19 cellular contexts compared by ENCODE assay signal in genomic region chr2:99692785-99693184, GRCh38.
DNase-seq lines count a peak whose midpoint lies in the region; ATAC-seq, FAIRE-seq and TF ChIP-seq lines count a peak whose summit lies in the region.
"Had no signal": no experiment of that assay in that cellular context is flagged by ENCODE, and none has a peak within 500 bp of the region (broad histone marks: within the 10 kb centered on the region; RNA-seq: fewer than 3 reads in every experiment).

No MANE protein-coding gene starts in this region.

- H3K9ac ChIP-seq in SK-N-SH (no peak overlapping the region), H1 (replicated peaks in 1 of 4; ENCODE audit: extremely low read depth in 1 of 4, low read depth in 3 of 4, low read length in 3 of 4) (no peak overlapping the region)

- no peak overlapping the region for H2BK15ac ChIP-seq in H1 (ENCODE audit: low read length)

- peaks cover 14 to 57% of the 10 kb centered on the region in 2 donors for H3K36me3 Mint-ChIP-seq in stimulated activated naive B cell treated with anti-CD40 and anti-IgM and Interleukin-4, amounts not matched to agents 10 μg/mL and 1 μg/mL and 100 μg/mL, for 72 hours
- H3K36me3 Mint-ChIP-seq: activated naive CD8-positive, alpha-beta T cell treated with anti-CD3 and anti-CD28 coated beads, Interleukin-2, amount 10 ng/mL, durations not matched to agents 7 days and 5 days had no signal

- H3K56ac ChIP-seq in H1 (replicated peaks; ENCODE audit: insufficient read length, low read depth, low read length), result no peak overlapping the region

- no peak for DNase-seq in SK-N-SH
- DNase-seq in NCI-H146 treated with DMSO at 0.1 percent for 48 hours (lab: John Stamatoyannopoulos, UW; ENCODE audit: unreplicated experiment), result peak; percentile 7
- DNase-seq in H1 (ENCODE audit: low read depth in 1 of 2, low spot score in 2 of 2), result no peak
- DNase-seq in stimulated activated naive B cell treated with anti-CD40 and anti-IgM and Interleukin-4, amounts not matched to agents 10 μg/mL and 1 μg/mL and 100 μg/mL, for 72 hours, result no peak
- no peak for DNase-seq in EL
- no peak for DNase-seq in PC-9
- DNase-seq: activated CD4-positive, alpha-beta T cell treated with anti-CD3 and anti-CD28 coated beads, Interleukin-2, amount 10 ng/mL, durations not matched to agents 7 days and 5 days; activated naive CD8-positive, alpha-beta T cell treated with anti-CD3 and anti-CD28 coated beads, Interleukin-2, amount 10 ng/mL, durations not matched to agents 7 days and 5 days; activated T-cell treated with anti-CD3 and anti-CD28 coated beads, Interleukin-2, amount 50 U/mL, for 24 hours; central memory CD4-positive, alpha-beta T cell; mesenchymal stem cell; nucleus accumbens; small intestine; stimulated activated naive CD8-positive, alpha-beta T cell treated with anti-CD3 and anti-CD28 coated beads, Interleukin-15, amount 100 ng/mL, for 72 hours; T1000 had no signal

- H3K4ac ChIP-seq in H1 (replicated peaks; ENCODE audit: insufficient read length, low read depth, low read length), result no peak overlapping the region

- FAIRE-seq in H1 (lab: Jason Lieb, UNC), result no peak
- FAIRE-seq: small intestine, urothelium cell line had no signal

- H3K4me3 Mint-ChIP-seq in stimulated activated naive B cell treated with anti-CD40 and anti-IgM and Interleukin-4, amounts not matched to agents 10 μg/mL and 1 μg/mL and 100 μg/mL, for 72 hours, result no peak overlapping the region
- H3K4me3 Mint-ChIP-seq: activated CD4-positive, alpha-beta T cell treated with anti-CD3 and anti-CD28 coated beads, Interleukin-2, amount 10 ng/mL, durations not matched to agents 7 days and 5 days; activated naive CD8-positive, alpha-beta T cell treated with anti-CD3 and anti-CD28 coated beads, Interleukin-2, amount 10 ng/mL, durations not matched to agents 7 days and 5 days; activated T-cell treated with anti-CD3 and anti-CD28 coated beads, Interleukin-2, amount 50 U/mL, for 24 hours; stimulated activated naive CD8-positive, alpha-beta T cell treated with anti-CD3 and anti-CD28 coated beads, Interleukin-15, amount 100 ng/mL, for 72 hours had no signal

- no peak overlapping the region for H2AK5ac ChIP-seq in H1 (ENCODE audit: low read depth, low read length)

- no peak overlapping the region for H3K4me3 ChIP-seq in SK-N-SH (ENCODE audit: low read depth in 2 of 2, low read length in 1 of 2)
- H3K4me3 ChIP-seq in H1 (ENCODE audit: extremely low read depth in 1 of 4, insufficient read depth in 2 of 4, low read depth in 3 of 4, low read length in 4 of 4), result no peak overlapping the region
- no peak overlapping the region for H3K4me3 ChIP-seq in PC-9
- H3K4me3 ChIP-seq: gastroesophageal sphincter had no signal

- no peaks in the 10 kb centered on the region for H3K79me1 ChIP-seq in H1 (ENCODE audit: low read depth, low read length)

- H4K20me1 ChIP-seq in SK-N-SH (ENCODE audit: insufficient read depth) (no peaks in the 10 kb centered on the region), H1 (replicated peaks in 1 of 2; ENCODE audit: control insufficient read depth in 1 of 2, insufficient read depth in 2 of 2, low read length in 2 of 2) (no peaks in the 10 kb centered on the region), PC-9 (ENCODE audit: insufficient read depth) (no peaks in the 10 kb centered on the region)

- POLR2A ChIA-PET in SK-N-SH (lab: Yijun Ruan, JAX), result no interaction called here
- POLR2A ChIA-PET in H1 (lab: Charles Lee; ENCODE audit: partially characterized antibody), result no interaction called here
- POLR2A ChIA-PET in PC-9 (lab: Charles Lee; ENCODE audit: unreplicated experiment), result no interaction called here

- TF ChIP-seq POLR2A in H1 (IDR thresholded peaks at IDR 0.05; ENCODE audit: control extremely low read depth in 1 of 2, low read depth in 2 of 2, low read length in 2 of 2), result no peak

- no peak for ATAC-seq in SK-N-SH treated with all-trans-retinoic acid at 6 μM for 48 hours
- no peak for ATAC-seq in stimulated activated naive B cell treated with anti-CD40 and anti-IgM and Interleukin-4, amounts not matched to agents 10 μg/mL and 1 μg/mL and 100 μg/mL, for 72 hours (replicated peaks)
- no peak for ATAC-seq in GM18511 (IDR thresholded peaks at IDR 0.05; ENCODE audit: unreplicated experiment)
- ATAC-seq: stimulated activated naive CD8-positive, alpha-beta T cell treated with anti-CD3 and anti-CD28 coated beads, Interleukin-15, amount 100 ng/mL, for 72 hours had no signal

- intact Hi-C loops in PC-9 (cut with micrococcal nuclease; ENCODE audit: unreplicated experiment), result no loop called here

- CTCF ChIA-PET in SK-N-SH (lab: Yijun Ruan, JAX) (interaction anchor here (0.6 kb wide), 2 partner anchors 12 to 132 kb away, joined by 3 read pairs; no protein-coding TSS in a partner anchor), H1 (lab: Charles Lee; ENCODE audit: partially characterized antibody) (interaction anchor here (0.6 to 1.3 kb wide), 7 partner anchors 8 to 549 kb away, joined by 3 to 5 read pairs (median 3); no protein-coding TSS in a partner anchor), PC-9 (lab: Charles Lee) (no interaction called here)

- BruUV-seq in PC-9 (replicated peaks; lab: Mats Ljungman, UMichigan), result no TSS peak

- H2BK120ac ChIP-seq in H1 (replicated peaks; ENCODE audit: low read depth, low read length), result no peak overlapping the region

- H3K27ac Mint-ChIP-seq in stimulated activated naive B cell treated with anti-CD40 and anti-IgM and Interleukin-4, amounts not matched to agents 10 μg/mL and 1 μg/mL and 100 μg/mL, for 72 hours, result peak overlapping the region; percentile 14
- H3K27ac Mint-ChIP-seq: activated CD4-positive, alpha-beta T cell treated with anti-CD3 and anti-CD28 coated beads, Interleukin-2, amount 10 ng/mL, durations not matched to agents 7 days and 5 days; activated naive CD8-positive, alpha-beta T cell treated with anti-CD3 and anti-CD28 coated beads, Interleukin-2, amount 10 ng/mL, durations not matched to agents 7 days and 5 days; activated T-cell treated with anti-CD3 and anti-CD28 coated beads, Interleukin-2, amount 50 U/mL, for 24 hours; stimulated activated naive CD8-positive, alpha-beta T cell treated with anti-CD3 and anti-CD28 coated beads, Interleukin-15, amount 100 ng/mL, for 72 hours had no signal

- H3K4me1 Mint-ChIP-seq in stimulated activated naive B cell treated with anti-CD40 and anti-IgM and Interleukin-4, amounts not matched to agents 10 μg/mL and 1 μg/mL and 100 μg/mL, for 72 hours, result peaks cover 8 to 18% of the 10 kb centered on the region in 2 donors
- H3K4me1 Mint-ChIP-seq: activated CD4-positive, alpha-beta T cell treated with anti-CD3 and anti-CD28 coated beads, Interleukin-2, amount 10 ng/mL, durations not matched to agents 7 days and 5 days; activated naive CD8-positive, alpha-beta T cell treated with anti-CD3 and anti-CD28 coated beads, Interleukin-2, amount 10 ng/mL, durations not matched to agents 7 days and 5 days; stimulated activated naive CD8-positive, alpha-beta T cell treated with anti-CD3 and anti-CD28 coated beads, Interleukin-15, amount 100 ng/mL, for 72 hours had no signal

- H3K18ac ChIP-seq in H1 (ENCODE audit: extremely low read depth, low read length), result no peak overlapping the region

- H3K23me2 ChIP-seq in H1 (ENCODE audit: low read depth, low read length), result no peaks in the 10 kb centered on the region

- H2BK12ac ChIP-seq in H1 (ENCODE audit: low read depth, low read length), result no peak overlapping the region

- H3F3A ChIP-seq in SK-N-SH (replicated peaks; ENCODE audit: insufficient read depth) (no peaks in the 10 kb centered on the region), PC-9 (ENCODE audit: insufficient read depth, low read depth) (no peaks in the 10 kb centered on the region)

- no peak overlapping the region for H3K27ac ChIP-seq in SK-N-SH (ENCODE audit: low read depth in 2 of 2, low read length in 1 of 2)
- H3K27ac ChIP-seq in H1 (ENCODE audit: low read depth, low read length), result no peak overlapping the region
- H3K27ac ChIP-seq in PC-9, result no peak overlapping the region
- H3K27ac ChIP-seq: gastroesophageal sphincter had no signal

- no peaks in the 10 kb centered on the region for H3K9me3 ChIP-seq in SK-N-SH
- H3K9me3 ChIP-seq in H1 (ENCODE audit: insufficient read depth in 2 of 2, low read depth in 1 of 2, low read length in 1 of 2), result no peaks in the 10 kb centered on the region
- H3K9me3 ChIP-seq in PC-9 (ENCODE audit: insufficient read depth, low read depth), result no peaks in the 10 kb centered on the region
- H3K9me3 ChIP-seq: gastroesophageal sphincter had no signal

- H2AFZ ChIP-seq in SK-N-SH (ENCODE audit: low read depth) (no peak overlapping the region), H1 (ENCODE audit: low read length) (no peak overlapping the region), PC-9 (no peak overlapping the region)

- H2BK5ac ChIP-seq in H1 (ENCODE audit: low read depth, low read length), result no peak overlapping the region

- no peak overlapping the region for H4K5ac ChIP-seq in H1 (ENCODE audit: insufficient read length, low read depth, low read length)

- H4K91ac ChIP-seq in H1 (replicated peaks; ENCODE audit: insufficient read length, low read length), result no peak overlapping the region

- H3K4me1 ChIP-seq in SK-N-SH (ENCODE audit: control insufficient read depth in 1 of 2, insufficient read depth in 2 of 2, low read depth in 1 of 2, low read length in 1 of 2), result peaks cover 0 to 4% of the 10 kb centered on the region in 2 experiments; a peak in 1 of 4 replicates
- no peaks in the 10 kb centered on the region for H3K4me1 ChIP-seq in H1 (replicated peaks in 1 of 4; ENCODE audit: control insufficient read depth in 3 of 4, insufficient read depth in 4 of 4, low read length in 3 of 4)
- no peaks in the 10 kb centered on the region for H3K4me1 ChIP-seq in PC-9 (replicated peaks; ENCODE audit: insufficient read depth)
- H3K4me1 ChIP-seq: gastroesophageal sphincter had no signal

- H3K27me3 ChIP-seq in SK-N-SH (ENCODE audit: insufficient read depth) (no peaks in the 10 kb centered on the region), H1 (replicated peaks in 1 of 4; ENCODE audit: control insufficient read depth in 3 of 4, extremely low read depth in 1 of 4, insufficient read depth in 3 of 4, low read length in 3 of 4) (no peaks in the 10 kb centered on the region), PC-9 (ENCODE audit: insufficient read depth, low read depth) (peaks cover 74% of the 10 kb centered on the region)
- H3K27me3 ChIP-seq: gastroesophageal sphincter had no signal

- WGBS in SK-N-SH (ENCODE audit: low lambda C conversion rate), result 38% methylated on average over 1 of the region's 1 CpG
- WGBS in H1 (ENCODE audit: extremely low coverage in 1 of 2, insufficient coverage in 1 of 2, insufficient read length in 1 of 2, insufficient replicate concordance in 2 of 2, low coverage in 1 of 2, low lambda C conversion rate in 2 of 2, missing lambda C conversion rate in 1 of 2), 2 experiments, result 45% methylated on average over 1 of the region's 1 CpG; no CpG with 5 or more reads in 1 of the 2 experiments

- no peak overlapping the region for H4K8ac ChIP-seq in H1 (ENCODE audit: extremely low read depth, insufficient read depth, low read length)

- no peak overlapping the region for H3K23ac ChIP-seq in H1 (ENCODE audit: insufficient read length)

- H3K79me2 ChIP-seq in SK-N-SH (ENCODE audit: insufficient read depth) (no peaks in the 10 kb centered on the region), H1 (ENCODE audit: control insufficient read depth in 1 of 2, insufficient read depth in 2 of 2, low read length in 2 of 2) (no peaks in the 10 kb centered on the region), PC-9 (ENCODE audit: low read depth) (no peaks in the 10 kb centered on the region)

- H3K9me2 ChIP-seq in SK-N-SH, result no peaks in the 10 kb centered on the region
- no peaks in the 10 kb centered on the region for H3K9me2 ChIP-seq in PC-9 (ENCODE audit: insufficient read depth)

- no peak overlapping the region for H3K14ac ChIP-seq in H1 (ENCODE audit: insufficient read length)

- H3K36me3 ChIP-seq in SK-N-SH (replicated peaks in 1 of 2; ENCODE audit: control insufficient read depth in 1 of 2, insufficient read depth in 2 of 2, low read length in 1 of 2) (no peaks in the 10 kb centered on the region), H1 (ENCODE audit: control insufficient read depth in 2 of 4, insufficient read depth in 4 of 4, low read length in 3 of 4) (no peaks in the 10 kb centered on the region), PC-9 (ENCODE audit: low read depth) (no peaks in the 10 kb centered on the region)
- H3K36me3 ChIP-seq: gastroesophageal sphincter had no signal

- no peak overlapping the region for H3K4me2 ChIP-seq in SK-N-SH
- H3K4me2 ChIP-seq in H1 (ENCODE audit: insufficient read depth in 1 of 2, low read depth in 2 of 2, low read length in 2 of 2), result no peak overlapping the region
- H3K4me2 ChIP-seq in PC-9, result no peak overlapping the region

- TF ChIP-seq CTCF in SK-N-SH (IDR thresholded peaks at IDR 0.05), result no peak; the same call in 1 of the 2 replicates
- peak; percentile 43 to 58 (median 46); a peak in 3 of 4 replicates for TF ChIP-seq CTCF in H1 (IDR thresholded peaks at IDR 0.05; ENCODE audit: control extremely low read depth in 1 of 3, insufficient read depth in 1 of 3, low read depth in 1 of 3, low read length in 3 of 3)
- TF ChIP-seq CTCF in PC-9 (conservative IDR thresholded peaks at IDR 0.05), result no peak

- no peak overlapping the region for H2BK20ac ChIP-seq in H1 (ENCODE audit: low read length)

- TF ChIP-seq RAD21 in SK-N-SH (IDR thresholded peaks at IDR 0.05; ENCODE audit: low read length) (peak; percentile 58), H1 (IDR thresholded peaks at IDR 0.05 in 1 of 2, conservative IDR thresholded peaks at IDR 0.05 in 1 of 2; ENCODE audit: low read depth in 2 of 2, low read length in 2 of 2) (peak; percentile 51 to 63)

- no peaks in the 10 kb centered on the region for H3K9me3 Mint-ChIP-seq in stimulated activated naive B cell treated with anti-CD40 and anti-IgM and Interleukin-4, amounts not matched to agents 10 μg/mL and 1 μg/mL and 100 μg/mL, for 72 hours
- H3K9me3 Mint-ChIP-seq: activated CD4-positive, alpha-beta T cell treated with anti-CD3 and anti-CD28 coated beads, Interleukin-2, amount 10 ng/mL, durations not matched to agents 7 days and 5 days; activated naive CD8-positive, alpha-beta T cell treated with anti-CD3 and anti-CD28 coated beads, Interleukin-2, amount 10 ng/mL, durations not matched to agents 7 days and 5 days; activated T-cell treated with anti-CD3 and anti-CD28 coated beads, Interleukin-2, amount 50 U/mL, for 24 hours; stimulated activated naive CD8-positive, alpha-beta T cell treated with anti-CD3 and anti-CD28 coated beads, Interleukin-15, amount 100 ng/mL, for 72 hours had no signal

- no peaks in the 10 kb centered on the region for H3K27me3 Mint-ChIP-seq in stimulated activated naive B cell treated with anti-CD40 and anti-IgM and Interleukin-4, amounts not matched to agents 10 μg/mL and 1 μg/mL and 100 μg/mL, for 72 hours
- H3K27me3 Mint-ChIP-seq: activated CD4-positive, alpha-beta T cell treated with anti-CD3 and anti-CD28 coated beads, Interleukin-2, amount 10 ng/mL, durations not matched to agents 7 days and 5 days; activated T-cell treated with anti-CD3 and anti-CD28 coated beads, Interleukin-2, amount 50 U/mL, for 24 hours; stimulated activated naive CD8-positive, alpha-beta T cell treated with anti-CD3 and anti-CD28 coated beads, Interleukin-15, amount 100 ng/mL, for 72 hours had no signal

- no peak for TF ChIP-seq EP300 in SK-N-SH (IDR thresholded peaks at IDR 0.05; ENCODE audit: borderline replicate concordance in 1 of 2, low read depth in 1 of 2, low read length in 1 of 2)
- no peak for TF ChIP-seq EP300 in H1 (IDR thresholded peaks at IDR 0.05; ENCODE audit: borderline replicate concordance in 1 of 2, low read depth in 2 of 2, low read length in 2 of 2)

Comparison
In these comparisons a context has a peak if more than half of its experiments do, and no peak if none do; other contexts are left out.
1. CTCF ChIP-seq: peak in H1 (3 of 3); none in SK-N-SH (single experiment) and PC-9 (single experiment).
2. Of the 17 proteins assayed by ChIP-seq in both H1 and SK-N-SH: peak only in H1: CTCF; only in SK-N-SH: none; in both: RAD21; in neither: 15.